ENCODE assay signal across 15 cellular contexts in the genomic region with DNA sequence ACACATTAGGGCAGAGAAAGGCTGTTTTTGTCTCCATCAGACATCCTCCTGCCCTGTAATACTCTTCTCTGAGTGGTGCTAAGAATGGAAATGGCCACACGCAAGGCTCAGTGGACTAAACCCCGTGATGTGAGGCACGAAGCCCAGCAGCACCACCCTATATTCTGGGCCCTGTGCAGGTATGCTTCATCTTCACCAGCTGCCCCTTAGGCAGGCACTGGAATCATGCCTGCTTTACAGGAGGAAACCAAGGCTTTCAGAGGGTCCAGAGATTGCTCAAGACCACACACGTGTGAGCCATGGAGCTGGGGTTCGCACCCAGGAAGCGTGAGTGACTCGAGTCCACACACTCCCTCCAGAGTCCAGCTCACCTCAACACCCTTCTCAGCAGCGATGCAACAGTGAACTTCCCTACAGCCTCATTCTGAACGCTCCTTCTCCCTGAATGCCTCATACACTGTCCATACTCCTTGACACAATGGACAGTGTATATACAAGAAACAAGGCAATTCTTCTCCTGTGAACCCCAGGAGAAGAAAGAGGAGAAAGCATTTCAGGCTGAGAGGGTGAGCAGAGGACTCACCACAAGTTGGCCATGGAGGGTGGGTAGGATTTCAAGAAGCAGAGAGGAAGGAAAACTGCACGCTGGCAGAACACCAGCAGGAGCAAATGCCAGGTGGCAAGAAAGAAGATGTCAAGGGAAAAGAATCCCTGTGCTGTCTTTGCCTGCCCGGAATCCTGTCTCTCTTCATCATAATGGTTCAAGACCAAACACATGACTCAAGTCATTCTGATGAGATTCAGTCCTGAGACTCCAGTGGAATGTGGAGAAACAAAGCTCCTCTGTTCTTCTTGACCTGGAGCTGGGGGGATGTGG. TPM values are rescaled to one million over a fixed set of nuclear protein-coding genes. Genes with fewer than 3 reads are reported as not detected.
DNase-seq lines count a peak whose midpoint lies in the region; ATAC-seq, FAIRE-seq and TF ChIP-seq lines count a peak whose summit lies in the region.
"Had no signal": no experiment of that assay in that cellular context is flagged by ENCODE, and none has a peak within 500 bp of the region (broad histone marks: within the 10 kb centered on the region; RNA-seq: fewer than 3 reads in every experiment).

No MANE protein-coding gene starts in this region.

- H3K4me2 ChIP-seq in keratinocyte (ENCODE audit: control insufficient read depth, extremely low read depth, insufficient read depth, low read depth, low read length), result peak overlapping the region; percentile 66

- dilution Hi-C loops in keratinocyte (cut with MboI; ENCODE audit: extremely low pct_ligation_motif_present, low sequenced_read_pairs), result no loop called here

- H2AFZ ChIP-seq in keratinocyte (ENCODE audit: control insufficient read depth, low read length), result peak overlapping the region; percentile 12

- no peaks in the 10 kb centered on the region for H3K9me3 ChIP-seq in MG63
- no peaks in the 10 kb centered on the region for H3K9me3 ChIP-seq in keratinocyte (ENCODE audit: control insufficient read depth, low read depth, low read length)
- no peaks in the 10 kb centered on the region for H3K9me3 ChIP-seq in transverse colon

- H3K27me3 Mint-ChIP-seq in MCF 10A (ENCODE audit: insufficient read depth, unreplicated experiment), result no peaks in the 10 kb centered on the region
- H3K27me3 Mint-ChIP-seq: activated CD8-positive, alpha-beta memory T cell treated with anti-CD3 and anti-CD28 coated beads, Interleukin-2, amount 10 ng/mL, durations not matched to agents 7 days and 5 days had no signal

- peak overlapping the region; percentile 91 for H3K27ac ChIP-seq in keratinocyte (ENCODE audit: control insufficient read depth, insufficient read depth, low read length)
- H3K27ac ChIP-seq in transverse colon, result peak overlapping the region in 3 of 4 donors; percentile 57 to 75 (median 75)

- ATAC-seq in GM19463 (IDR thresholded peaks at IDR 0.05; ENCODE audit: unreplicated experiment), result no peak
- ATAC-seq: activated CD8-positive, alpha-beta memory T cell treated with anti-CD3 and anti-CD28 coated beads, Interleukin-2, amount 10 ng/mL, durations not matched to agents 7 days and 5 days had no signal

- H3K36me3 ChIP-seq in MG63 (peaks cover 31% of the 10 kb centered on the region), keratinocyte (ENCODE audit: control insufficient read depth in 2 of 2, extremely low read depth in 1 of 2, insufficient read depth in 2 of 2, low read length in 2 of 2) (peaks cover 10 to 15% of the 10 kb centered on the region in 2 experiments), transverse colon (peaks cover 0 to under 1% (median 0%) of the 10 kb centered on the region in 4 donors)

- peaks cover 22% of the 10 kb centered on the region for H3K36me3 Mint-ChIP-seq in MCF 10A (ENCODE audit: insufficient read depth, unreplicated experiment)

- in situ Hi-C loops in transverse colon (cut with MboI; ENCODE audit: low pct_ligation_motif_present in 1 of 4, low pct_unique_long_range_greater_than_20kb in 1 of 4, low sequenced_read_pairs in 3 of 4), result no loop called here

- no peak overlapping the region for H3K27ac Mint-ChIP-seq in MCF 10A (ENCODE audit: low read depth, unreplicated experiment)
- H3K27ac Mint-ChIP-seq: activated CD8-positive, alpha-beta memory T cell treated with anti-CD3 and anti-CD28 coated beads, Interleukin-2, amount 10 ng/mL, durations not matched to agents 7 days and 5 days; immature natural killer cell; T-helper 1 cell treated with Interleukin-12 subunit alpha and Interleukin-12 subunit beta and Interleukin-4 antibody, amounts not matched to agents 30 μg/mL and 1 μg/mL, for 36 hours had no signal

- intact Hi-C loops in MCF 10A (cut with micrococcal nuclease) (no loop called here), transverse colon (cut with DNase I; ENCODE audit: low total_unique reads) (no loop called here)

- TF ChIP-seq POLR2A in transverse colon (IDR thresholded peaks at IDR 0.05), result no peak

- H3K4me1 Mint-ChIP-seq in MCF 10A (ENCODE audit: insufficient read depth, unreplicated experiment), result peaks cover 60% of the 10 kb centered on the region
- H3K4me1 Mint-ChIP-seq: activated CD8-positive, alpha-beta memory T cell treated with anti-CD3 and anti-CD28 coated beads, Interleukin-2, amount 10 ng/mL, durations not matched to agents 7 days and 5 days had no signal

- DNase-seq in MG63 (peak; percentile 86), MCF 10A (ENCODE audit: unreplicated experiment) (peak; percentile 9), keratinocyte (ENCODE audit: low read depth, low spot score) (peak; percentile 84), transverse colon (no peak), OCI-M2 (lab: John Stamatoyannopoulos, UW; ENCODE audit: unreplicated experiment) (no peak), NOMO-1 treated with DMSO at 0.1 percent for 48 hours (lab: John Stamatoyannopoulos, UW; ENCODE audit: unreplicated experiment) (no peak)
- DNase-seq: activated CD8-positive, alpha-beta memory T cell treated with anti-CD3 and anti-CD28 coated beads, Interleukin-2, amount 10 ng/mL, durations not matched to agents 7 days and 5 days; amniotic stem cell; DMS53; immature natural killer cell; NCI-H1105; NCI-H526; stimulated activated naive CD4-positive, alpha-beta T cell treated with Interleukin-2 at 50 U/mL for 16 hours had no signal

- no peak for TF ChIP-seq EP300 in transverse colon (IDR thresholded peaks at IDR 0.05; ENCODE audit: low read depth)

- TF ChIP-seq CTCF in MCF 10A (IDR thresholded peaks at IDR 0.05; ENCODE audit: unreplicated experiment) (no peak), keratinocyte (optimal IDR thresholded peaks at IDR 0.05 in 1 of 3, IDR thresholded peaks at IDR 0.05 in 1 of 3, conservative IDR thresholded peaks at IDR 0.05 in 1 of 3; ENCODE audit: extremely low read depth in 1 of 3, insufficient read depth in 2 of 3, low read length in 3 of 3) (no peak), transverse colon (IDR thresholded peaks at IDR 0.05) (no peak)

- FAIRE-seq in keratinocyte (lab: Jason Lieb, UNC), result peak; percentile 98

- H3K27me3 ChIP-seq in MG63 (no peaks in the 10 kb centered on the region), keratinocyte (ENCODE audit: control insufficient read depth, extremely low read depth, insufficient read depth, low read length) (no peaks in the 10 kb centered on the region), transverse colon (no peaks in the 10 kb centered on the region)

- peak overlapping the region; percentile 78 for H3K9ac ChIP-seq in keratinocyte (ENCODE audit: control insufficient read depth, extremely low read depth, insufficient read depth, low read length)

- no peaks in the 10 kb centered on the region for H3K9me3 Mint-ChIP-seq in MCF 10A (ENCODE audit: unreplicated experiment)
- H3K9me3 Mint-ChIP-seq: T-helper 1 cell treated with Interleukin-12 subunit alpha and Interleukin-12 subunit beta and Interleukin-4 antibody, amounts not matched to agents 30 μg/mL and 1 μg/mL, for 36 hours had no signal

- no TSS peak for BruUV-seq in MCF 10A (replicated peaks; lab: Mats Ljungman, UMichigan)

- WGBS in transverse colon (ENCODE audit: low coverage in 1 of 2), 2 donors, result 89 to 90% methylated on average over 2 to 11 of the region's 11 CpGs

- POLR2A ChIA-PET in MCF 10A (lab: Yijun Ruan, JAX), result interaction anchor here (1.2 kb wide), 1 partner anchor 128 kb away, joined by 4 read pairs; the partner anchor contains the start of gene HSP90B1

- H4K20me1 ChIP-seq in keratinocyte (ENCODE audit: control insufficient read depth, extremely low read depth, insufficient read depth, low read length), result no peaks in the 10 kb centered on the region

- CTCF ChIA-PET in MCF 10A (lab: Yijun Ruan, JAX), result interaction anchor here (0.6 to 2.1 kb wide), 5 partner anchors 31 to 142 kb away, joined by 3 to 7 read pairs (median 4); partner anchors contain the start of gene NT5DC3

- no peak overlapping the region for H3K4me3 ChIP-seq in MG63
- H3K4me3 ChIP-seq in keratinocyte (ENCODE audit: control insufficient read depth in 2 of 3, extremely low read depth in 1 of 3, insufficient read depth in 2 of 3, low read depth in 1 of 3, low read length in 3 of 3), result peak overlapping the region in 2 of 3 experiments; percentile 46 to 60
- H3K4me3 ChIP-seq in transverse colon, result no peak overlapping the region

- no peak overlapping the region for H3K4me3 Mint-ChIP-seq in MCF 10A (ENCODE audit: unreplicated experiment)
- H3K4me3 Mint-ChIP-seq: activated CD8-positive, alpha-beta memory T cell treated with anti-CD3 and anti-CD28 coated beads, Interleukin-2, amount 10 ng/mL, durations not matched to agents 7 days and 5 days; immature natural killer cell; T-helper 1 cell treated with Interleukin-12 subunit alpha and Interleukin-12 subunit beta and Interleukin-4 antibody, amounts not matched to agents 30 μg/mL and 1 μg/mL, for 36 hours had no signal

- peaks cover 17% of the 10 kb centered on the region for H3K79me2 ChIP-seq in keratinocyte (ENCODE audit: control insufficient read depth, insufficient read depth, low read length)

- H3K9me1 ChIP-seq in keratinocyte (ENCODE audit: control insufficient read depth, extremely low read depth, insufficient read depth, low read length), result no peaks in the 10 kb centered on the region

- H3K4me1 ChIP-seq in keratinocyte (ENCODE audit: control insufficient read depth, extremely low read depth, insufficient read depth, low read length) (peaks cover 72% of the 10 kb centered on the region), transverse colon (peaks cover 12 to 43% (median 21%) of the 10 kb centered on the region in 4 donors)

RNA-seq across cellular contexts. Expression of gene NT5DC3, which starts 39.1 kb away (rescaled TPM):
- 10.9 and 11.8 TPM in 2 replicates for total RNA-seq in MG63 (2014; rRNA removed; shearing (Covaris generic); ENCODE audit: low replicate concordance)
- total RNA-seq in MCF 10A (2022) (15.1 and 18.3 TPM in 2 replicates), transverse colon (10 to 100 TPM; 24.3 to 71.4 (median 54.8) TPM)
- 10.7 to 14.6 TPM (median 12.8 TPM) in 3 replicates for polyA plus RNA-seq in keratinocyte
- 7.0 TPM for polyA plus RNA-seq in keratinocyte (2011; ENCODE audit: low read depth)
- polyA plus RNA-seq in keratinocyte (2011; cell fraction: cytosol; rRNA removed), result 8.7 and 10.7 TPM in 2 replicates
- polyA plus RNA-seq in keratinocyte (2011; cell fraction: nucleus; rRNA removed), result 38.7 and 45.8 TPM in 2 replicates
- polyA plus RNA-seq in keratinocyte (2012; ENCODE audit: low replicate concordance), result 8.5 and 15.2 TPM in 2 replicates
- polyA minus RNA-seq in keratinocyte, result 25.3 to 35.2 TPM (median 26.9 TPM) in 3 replicates
- 17.1 TPM for polyA minus RNA-seq in keratinocyte (2011; cell fraction: cytosol; rRNA and poly(A)+ RNA removed)
- polyA minus RNA-seq in keratinocyte (2011; cell fraction: nucleus; rRNA and poly(A)+ RNA removed), result 29.3 and 63.4 TPM in 2 replicates

Comparison
In these comparisons a context has a peak if more than half of its experiments do, and no peak if none do; other contexts are left out.
1. DNase-seq: peak in MG63 (single experiment), MCF 10A (single experiment) and keratinocyte (single experiment); none in transverse colon (single experiment), OCI-M2 (single experiment) and NOMO-1 treated with DMSO at 0.1 percent for 48 hours (single experiment).
2. H3K4me3 ChIP-seq: peak in keratinocyte (2 of 3); none in MG63 (single experiment) and transverse colon (0 of 4).